Comparison of ENCODE assay signal across 33 cellular contexts in the genomic region with DNA sequence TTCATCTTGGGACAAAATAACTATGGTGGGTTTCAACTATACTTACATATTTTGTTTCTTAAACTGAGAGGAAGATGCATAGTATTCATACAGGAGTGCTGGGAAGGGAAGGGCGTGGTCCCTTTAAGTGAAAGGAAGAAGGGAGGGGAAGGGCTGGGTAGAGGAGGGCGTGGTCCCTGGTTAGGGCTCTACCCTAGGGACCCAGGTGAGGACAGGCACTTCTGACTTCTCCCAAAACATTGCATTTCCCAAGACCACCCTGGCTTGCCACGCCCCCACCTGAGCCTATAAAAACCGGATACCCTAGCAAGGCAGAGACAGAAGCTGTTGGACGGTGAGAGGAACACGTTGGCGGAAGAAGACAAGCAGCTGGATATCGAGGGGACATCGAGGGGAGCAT.
"Had no signal": no experiment of that assay in that cellular context is flagged by ENCODE, and none has a peak within 500 bp of the region (broad histone marks: within the 10 kb centered on the region; RNA-seq: fewer than 3 reads in every experiment).

No MANE protein-coding gene starts in this region.

- DNase-seq: activated CD4-positive, alpha-beta T cell treated with anti-CD3 and anti-CD28 coated beads for 36 hours; activated CD4-positive, alpha-beta T cell treated with anti-CD3 and anti-CD28 coated beads, Interleukin-2, amount 10 ng/mL, durations not matched to agents 24 days and 14 days; activated CD4-positive, alpha-beta T cell treated with anti-CD3 and anti-CD28 coated beads, Interleukin-2, amount 50 U/mL, for 4 hours; activated CD4-positive, CD25-positive, alpha-beta regulatory T cell; activated CD4-positive, CD25-positive, alpha-beta regulatory T cell treated with anti-CD3 and anti-CD28 coated beads, Interleukin-2, amount 50 U/mL, for 72 hours; activated CD8-positive, alpha-beta memory T cell treated with anti-CD3 and anti-CD28 coated beads for 24 hours; activated CD8-positive, alpha-beta T cell treated with anti-CD3 and anti-CD28 coated beads for 36 hours; activated effector memory CD4-positive, alpha-beta T cell treated with Interleukin-2 at 50 U/mL for 16 hours; activated naive CD4-positive, alpha-beta T cell treated with anti-CD3 and anti-CD28 coated beads for 36 hours; activated naive CD8-positive, alpha-beta T cell treated with anti-CD3 and anti-CD28 coated beads for 36 hours; activated naive CD8-positive, alpha-beta T cell treated with anti-CD3 and anti-CD28 coated beads, Interleukin-2, amount 50 U/mL, for 24 hours; activated T-cell treated with anti-CD3 and anti-CD28 coated beads, Interleukin-2, amount 50 U/mL, for 4 hours; adrenal gland; central memory CD4-positive, alpha-beta T cell; cerebellar nuclear complex; colonic mucosa; effector CD8-positive, alpha-beta T cell; esophagus squamous epithelium; foreskin melanocyte; heart right ventricle; T-helper 1 cell; T-helper 17 cell; T1000; WERI-Rb-1 had no signal

- ATAC-seq: activated CD4-positive, alpha-beta T cell treated with anti-CD3 and anti-CD28 coated beads for 36 hours; activated CD8-positive, alpha-beta T cell treated with anti-CD3 and anti-CD28 coated beads for 36 hours; activated naive CD8-positive, alpha-beta T cell treated with anti-CD3 and anti-CD28 coated beads, Interleukin-2, amount 50 U/mL, for 24 hours; activated T-cell treated with anti-CD3 and anti-CD28 coated beads, Interleukin-2, amount 50 U/mL, for 4 hours; activated T-helper 17 cell treated with anti-CD3 and anti-CD28 coated beads, Interleukin-2, amount 50 U/mL, for 72 hours; gastroesophageal sphincter; heart right ventricle; T-helper 17 cell had no signal

- H3K4me3 ChIP-seq: adrenal gland, ascending aorta, breast epithelium, cardiac muscle cell, colonic mucosa, esophagus squamous epithelium, gastroesophageal sphincter, heart right ventricle had no signal

- H3K4me3 Mint-ChIP-seq: activated CD4-positive, alpha-beta T cell treated with anti-CD3 and anti-CD28 coated beads for 36 hours; activated CD4-positive, alpha-beta T cell treated with anti-CD3 and anti-CD28 coated beads, Interleukin-2, amount 10 ng/mL, durations not matched to agents 24 days and 14 days; activated CD8-positive, alpha-beta T cell treated with anti-CD3 and anti-CD28 coated beads for 36 hours; activated naive CD4-positive, alpha-beta T cell treated with anti-CD3 and anti-CD28 coated beads for 36 hours; activated naive CD4-positive, alpha-beta T cell treated with anti-CD3 and anti-CD28 coated beads, Interleukin-2, amount 50 U/mL, for 24 hours; activated naive CD8-positive, alpha-beta T cell treated with anti-CD3 and anti-CD28 coated beads for 36 hours; activated naive CD8-positive, alpha-beta T cell treated with anti-CD3 and anti-CD28 coated beads, Interleukin-2, amount 50 U/mL, for 24 hours; activated T-cell treated with anti-CD3 and anti-CD28 coated beads, Interleukin-2, amount 50 U/mL, for 4 hours; activated T-helper 17 cell treated with anti-CD3 and anti-CD28 coated beads, Interleukin-2, amount 50 U/mL, for 72 hours; brain; T-helper 17 cell; T-helper 2 cell treated with Interferon-gamma antibody and Interleukin-4, amounts not matched to agents 5 μg/mL and 100 μg/mL, for 36 hours had no signal

- H3K27me3 Mint-ChIP-seq: activated CD8-positive, alpha-beta T cell treated with anti-CD3 and anti-CD28 coated beads for 36 hours; activated naive CD4-positive, alpha-beta T cell treated with anti-CD3 and anti-CD28 coated beads, Interleukin-2, amount 50 U/mL, for 24 hours; activated naive CD8-positive, alpha-beta T cell treated with anti-CD3 and anti-CD28 coated beads for 36 hours had no signal

- H3K27ac Mint-ChIP-seq: activated CD4-positive, alpha-beta T cell treated with anti-CD3 and anti-CD28 coated beads for 36 hours; activated CD4-positive, alpha-beta T cell treated with anti-CD3 and anti-CD28 coated beads, Interleukin-2, amount 10 ng/mL, durations not matched to agents 24 days and 14 days; activated CD8-positive, alpha-beta T cell treated with anti-CD3 and anti-CD28 coated beads for 36 hours; activated naive CD4-positive, alpha-beta T cell treated with anti-CD3 and anti-CD28 coated beads for 36 hours; activated naive CD4-positive, alpha-beta T cell treated with anti-CD3 and anti-CD28 coated beads, Interleukin-2, amount 50 U/mL, for 24 hours; activated naive CD8-positive, alpha-beta T cell treated with anti-CD3 and anti-CD28 coated beads for 36 hours; activated naive CD8-positive, alpha-beta T cell treated with anti-CD3 and anti-CD28 coated beads, Interleukin-2, amount 50 U/mL, for 24 hours; activated T-helper 17 cell treated with anti-CD3 and anti-CD28 coated beads, Interleukin-2, amount 50 U/mL, for 72 hours; brain; T-helper 17 cell; T-helper 2 cell treated with Interferon-gamma antibody and Interleukin-4, amounts not matched to agents 5 μg/mL and 100 μg/mL, for 36 hours had no signal

- H3K27ac ChIP-seq: adrenal gland, ascending aorta, breast epithelium, cardiac muscle cell, colonic mucosa, epithelial cell of prostate, esophagus squamous epithelium, gastroesophageal sphincter, heart right ventricle, WERI-Rb-1 had no signal

- H3K4me1 Mint-ChIP-seq: activated CD4-positive, alpha-beta T cell treated with anti-CD3 and anti-CD28 coated beads for 36 hours; activated CD4-positive, alpha-beta T cell treated with anti-CD3 and anti-CD28 coated beads, Interleukin-2, amount 10 ng/mL, durations not matched to agents 24 days and 14 days; activated naive CD4-positive, alpha-beta T cell treated with anti-CD3 and anti-CD28 coated beads, Interleukin-2, amount 50 U/mL, for 24 hours; activated naive CD8-positive, alpha-beta T cell treated with anti-CD3 and anti-CD28 coated beads for 36 hours; activated naive CD8-positive, alpha-beta T cell treated with anti-CD3 and anti-CD28 coated beads, Interleukin-2, amount 50 U/mL, for 24 hours; activated T-helper 17 cell treated with anti-CD3 and anti-CD28 coated beads, Interleukin-2, amount 50 U/mL, for 72 hours had no signal

- H3K36me3 Mint-ChIP-seq: activated naive CD4-positive, alpha-beta T cell treated with anti-CD3 and anti-CD28 coated beads, Interleukin-2, amount 50 U/mL, for 24 hours; activated naive CD8-positive, alpha-beta T cell treated with anti-CD3 and anti-CD28 coated beads for 36 hours; brain had no signal

- H3K36me3 ChIP-seq: adrenal gland, ascending aorta, breast epithelium, cardiac muscle cell, colonic mucosa, esophagus squamous epithelium, gastroesophageal sphincter, heart right ventricle, WERI-Rb-1 had no signal

- H3K9me3 Mint-ChIP-seq: activated CD4-positive, alpha-beta T cell treated with anti-CD3 and anti-CD28 coated beads, Interleukin-2, amount 10 ng/mL, durations not matched to agents 24 days and 14 days; activated CD8-positive, alpha-beta T cell treated with anti-CD3 and anti-CD28 coated beads for 36 hours; activated naive CD4-positive, alpha-beta T cell treated with anti-CD3 and anti-CD28 coated beads for 36 hours; activated naive CD4-positive, alpha-beta T cell treated with anti-CD3 and anti-CD28 coated beads, Interleukin-2, amount 50 U/mL, for 24 hours; activated naive CD8-positive, alpha-beta T cell treated with anti-CD3 and anti-CD28 coated beads for 36 hours; activated naive CD8-positive, alpha-beta T cell treated with anti-CD3 and anti-CD28 coated beads, Interleukin-2, amount 50 U/mL, for 24 hours; activated T-cell treated with anti-CD3 and anti-CD28 coated beads, Interleukin-2, amount 50 U/mL, for 4 hours; activated T-helper 17 cell treated with anti-CD3 and anti-CD28 coated beads, Interleukin-2, amount 50 U/mL, for 72 hours; T-helper 2 cell treated with Interferon-gamma antibody and Interleukin-4, amounts not matched to agents 5 μg/mL and 100 μg/mL, for 36 hours had no signal

- H3K4me1 ChIP-seq: adrenal gland, ascending aorta, breast epithelium, colonic mucosa, esophagus squamous epithelium had no signal

- H3K27me3 ChIP-seq: ascending aorta, breast epithelium, colonic mucosa, gastroesophageal sphincter had no signal

- H3K9me3 ChIP-seq: adrenal gland, ascending aorta, breast epithelium, colonic mucosa, esophagus squamous epithelium, gastroesophageal sphincter, heart right ventricle had no signal
